8 cellular contexts compared by ENCODE assay signal in genomic region chr6:28252507-28252975, GRCh38. TPM values are rescaled to one million over a fixed set of nuclear protein-coding genes. Genes with fewer than 3 reads are reported as not detected.
DNase-seq lines count a peak whose midpoint lies in the region; ATAC-seq and TF ChIP-seq lines count a peak whose summit lies in the region.

No MANE protein-coding gene starts in this region.

- H3K27me3 ChIP-seq in HL-60 (ENCODE audit: insufficient read depth, poor library complexity, severe bottlenecking) = no peaks in the 10 kb centered on the region
- H3K27me3 ChIP-seq in ascending aorta = no peaks in the 10 kb centered on the region
- H3K27me3 ChIP-seq in left lung = no peaks in the 10 kb centered on the region

- 27% methylated on average over 3 of the region's 3 CpGs for WGBS in urinary bladder

- peaks cover 3 to 13% of the 10 kb centered on the region in 2 donors for H3K4me1 ChIP-seq in ascending aorta
- peaks cover 16 to 30% of the 10 kb centered on the region in 2 donors for H3K4me1 ChIP-seq in left lung
- peaks cover 4% of the 10 kb centered on the region for H3K4me1 ChIP-seq in urinary bladder (ENCODE audit: insufficient read depth)

- TF ChIP-seq CTCF in HL-60 (IDR thresholded peaks at IDR 0.05; ENCODE audit: insufficient read depth, low read length) (no peak), ascending aorta (IDR thresholded peaks at IDR 0.05) (no peak), left lung (IDR thresholded peaks at IDR 0.05) (no peak)

- intact Hi-C loops in ascending aorta (cut with DNase I) (loop anchor here (1.0 kb wide), 2 partner anchors 27 to 104 kb away; partner anchors contain the start of gene ZSCAN9), left lung (cut with DNase I) (no loop called here)

- DNase-seq in HL-60 (ENCODE audit: low read depth in 1 of 2, low spot score in 1 of 2) (peak in 1 of 2 experiments; percentile 30), ascending aorta (ENCODE audit: low spot score in 2 of 2) (no peak), left lung (no peak), GM03348 (ENCODE audit: low spot score) (no peak)
- DNase-seq in effector CD8-positive, alpha-beta T cell (lab: John Stamatoyannopoulos, UW) = no peak

- peak overlapping the region; percentile 69 for H3K27ac ChIP-seq in HL-60 (replicated peaks)
- peak overlapping the region; percentile 28 to 53 for H3K27ac ChIP-seq in ascending aorta
- peak overlapping the region; percentile 34 to 75 for H3K27ac ChIP-seq in left lung
- H3K27ac ChIP-seq in urinary bladder (ENCODE audit: low read depth) = peak overlapping the region; percentile 6

- peak; percentile 30 for ATAC-seq in GM18909 (IDR thresholded peaks at IDR 0.05; ENCODE audit: poor library complexity, unreplicated experiment)
- ATAC-seq in left lung = peak; percentile 5
- no peak for ATAC-seq in HG02981 (IDR thresholded peaks at IDR 0.05; ENCODE audit: unreplicated experiment)

- H3K9me3 ChIP-seq in ascending aorta (no peaks in the 10 kb centered on the region), left lung (no peaks in the 10 kb centered on the region)

- peaks cover 9% of the 10 kb centered on the region in 2 donors for H3K36me3 ChIP-seq in ascending aorta
- H3K36me3 ChIP-seq in left lung = peaks cover 0 to 17% of the 10 kb centered on the region in 2 donors
- H3K36me3 ChIP-seq in urinary bladder (ENCODE audit: insufficient read depth) = no peaks in the 10 kb centered on the region

- H3K4me3 ChIP-seq in HL-60 (replicated peaks; ENCODE audit: insufficient read depth, low read length) (peak overlapping the region; percentile 88), ascending aorta (peak overlapping the region; percentile 72 to 73), left lung (peak overlapping the region; percentile 88 to 90), urinary bladder (ENCODE audit: low read depth, low read length) (peak overlapping the region; percentile 83)

RNA-seq across cellular contexts. Expression of gene ZKSCAN4, which starts 0.5 kb away (rescaled TPM):
- total RNA-seq in ascending aorta (3.1 TPM), left lung (1 to 10 TPM; 4.9 to 5.4 TPM), urinary bladder (7.3 TPM)
- polyA plus RNA-seq in urinary bladder = 4.0 TPM

RNA-seq across cellular contexts. Expression of gene NKAPL, which starts 6.6 kb away (rescaled TPM):
- total RNA-seq in ascending aorta (not detected), left lung (1 to 10 TPM; 1.0 to 1.5 TPM), urinary bladder (0.90 TPM)
- 4.4 TPM for polyA plus RNA-seq in urinary bladder

RNA-seq across cellular contexts. Expression of gene ZSCAN26, which starts 14.4 kb away (rescaled TPM):
- total RNA-seq in ascending aorta (2.6 TPM), left lung (1 to 10 TPM; 9.6 to 9.9 TPM), urinary bladder (35.1 TPM)
- 15.5 TPM for polyA plus RNA-seq in urinary bladder

RNA-seq across cellular contexts. Expression of gene ZSCAN9, which starts 27.5 kb away (rescaled TPM):
- total RNA-seq in ascending aorta = 3.7 TPM
- 10 to 100 TPM; 10.6 to 12.3 TPM for total RNA-seq in left lung
- 19.2 TPM for total RNA-seq in urinary bladder
- 12.8 TPM for polyA plus RNA-seq in urinary bladder

RNA-seq across cellular contexts. Expression of gene PGBD1, which starts 28.8 kb away (rescaled TPM):
- total RNA-seq in ascending aorta (3.0 TPM), left lung (1 to 10 TPM; 3.8 to 4.6 TPM), urinary bladder (8.7 TPM)
- polyA plus RNA-seq in urinary bladder = 4.7 TPM

Comparison
In these comparisons a context has a peak if more than half of its experiments do, and no peak if none do; other contexts are left out.
1. H3K27ac ChIP-seq: peak in every context shown above with its lines; median percentile 69 in HL-60; 54 in left lung; 40 in ascending aorta; 6 in urinary bladder.